ENCODE assay signal across 16 cellular contexts in the genomic region with DNA sequence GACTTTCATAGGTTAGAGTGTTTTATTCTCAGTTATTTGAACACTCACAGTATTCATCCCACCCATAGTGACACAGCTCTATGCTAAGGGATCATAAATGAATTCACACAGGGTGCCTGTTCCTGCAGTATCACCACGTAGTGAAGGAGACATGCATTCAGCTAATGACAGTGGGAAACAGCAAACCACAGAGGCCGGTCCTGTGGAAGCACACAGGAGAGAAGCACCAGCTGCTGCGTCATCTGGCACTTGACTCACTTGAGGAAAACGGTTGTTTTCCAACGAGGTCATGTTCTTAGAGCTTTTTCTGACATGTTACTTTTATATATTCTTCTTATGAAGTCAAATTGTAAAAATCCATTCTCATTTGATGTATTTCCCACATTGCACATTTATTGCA.
DNase-seq lines count a peak whose midpoint lies in the region.
"Had no signal": no experiment of that assay in that cellular context is flagged by ENCODE, and none has a peak within 500 bp of the region (broad histone marks: within the 10 kb centered on the region; RNA-seq: fewer than 3 reads in every experiment).

No MANE protein-coding gene starts in this region.

- peaks cover 28% of the 10 kb centered on the region for H3K36me3 ChIP-seq in effector memory CD4-positive, alpha-beta T cell (ENCODE audit: control insufficient read depth, insufficient read depth, low read length)

- H3K27me3 ChIP-seq in effector memory CD4-positive, alpha-beta T cell (replicated peaks; ENCODE audit: control insufficient read depth, insufficient read depth, low read length, poor library complexity, severe bottlenecking) = no peaks in the 10 kb centered on the region

- H3K4me1 ChIP-seq in effector memory CD4-positive, alpha-beta T cell (ENCODE audit: control insufficient read depth, insufficient read depth, low read length, poor library complexity, severe bottlenecking) = no peaks in the 10 kb centered on the region

- H3K4me3 ChIP-seq in effector memory CD4-positive, alpha-beta T cell (ENCODE audit: insufficient read depth, low read depth, low read length, poor library complexity, severe bottlenecking) = no peak overlapping the region

- no peaks in the 10 kb centered on the region for H3K9me3 ChIP-seq in effector memory CD4-positive, alpha-beta T cell (ENCODE audit: control insufficient read depth, low read length)

- DNase-seq in AG08395 (ENCODE audit: low spot score) (peak; percentile 11), HCEC 1CT (peak; percentile 83), SHP77 (lab: John Stamatoyannopoulos, UW) (peak; percentile 62 to 72), glomerular visceral epithelial cell (ENCODE audit: extremely low spot score) (peak; percentile 69), NCI-H1930 (lab: John Stamatoyannopoulos, UW) (no peak)
- no peak for DNase-seq in stimulated activated CD4-positive, alpha-beta T cell treated with anti-CD3 and anti-CD28 coated beads, Interleukin-2, amount 100 ng/mL, for 48 hours
- DNase-seq in activated effector memory CD4-positive, alpha-beta T cell treated with anti-CD3 and anti-CD28 coated beads, Interleukin-2, amount 50 U/mL, for 16 hours = no peak
- no peak for DNase-seq in effector memory CD4-positive, alpha-beta T cell
- DNase-seq: activated CD4-positive, CD25-positive, alpha-beta regulatory T cell treated with anti-CD3 and anti-CD28 coated beads, Interleukin-2, amount 50 U/mL, for 72 hours; activated gamma-delta T cell treated with Interleukin-2 at 50 U/mL for 16 hours; cerebellar nuclear complex; foreskin melanocyte; left ventricle myocardium superior; Right ventricle myocardium superior; stimulated activated CD4-positive, alpha-beta T cell treated with anti-CD3 and anti-CD28 coated beads, Interleukin-4, amount 100 ng/mL, for 4 hours; substantia nigra had no signal

- no peak overlapping the region for H3K27ac ChIP-seq in effector memory CD4-positive, alpha-beta T cell (ENCODE audit: insufficient read depth, low read length, poor library complexity, severe bottlenecking)

Comparison
In these comparisons a context has a peak if more than half of its experiments do, and no peak if none do; other contexts are left out.
1. DNase-seq: peak in AG08395 (single experiment), HCEC 1CT (single experiment), SHP77 (2 of 2) and glomerular visceral epithelial cell (single experiment); none in NCI-H1930 (0 of 2), stimulated activated CD4-positive, alpha-beta T cell treated with anti-CD3 and anti-CD28 coated beads, Interleukin-2, amount 100 ng/mL, for 48 hours (0 of 2), activated effector memory CD4-positive, alpha-beta T cell treated with anti-CD3 and anti-CD28 coated beads, Interleukin-2, amount 50 U/mL, for 16 hours (single experiment) and effector memory CD4-positive, alpha-beta T cell (0 of 3).